Comparison of ENCODE assay signal across 8 cellular contexts in the genomic region with DNA sequence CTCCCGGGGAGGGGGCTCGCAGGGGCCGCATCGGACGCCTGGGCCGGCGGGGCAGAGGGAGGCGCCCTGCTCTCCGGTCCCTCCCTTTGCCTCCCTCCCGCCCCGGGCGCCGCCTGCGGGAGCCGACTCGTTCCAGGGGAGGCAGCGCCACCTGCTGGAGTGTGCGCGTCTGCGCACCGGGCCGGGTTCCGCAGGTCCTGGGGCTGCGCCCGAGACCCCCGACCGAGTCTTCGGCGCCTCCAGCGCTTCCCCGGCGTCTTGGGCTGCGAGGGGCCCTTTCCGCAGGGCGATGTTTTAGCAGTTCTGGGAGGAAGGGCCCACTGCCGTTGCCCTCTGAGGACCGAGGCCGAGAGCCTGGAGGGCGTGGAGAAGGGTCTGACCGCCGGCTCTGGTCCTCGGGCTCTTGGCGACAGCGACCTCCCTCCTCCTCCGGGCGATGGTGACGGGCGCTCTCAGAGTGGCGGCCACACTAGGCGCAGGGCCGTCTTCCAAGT.
DNase-seq lines count a peak whose midpoint lies in the region; ATAC-seq and TF ChIP-seq lines count a peak whose summit lies in the region.

No MANE protein-coding gene starts in this region.

- H3K27me3 Mint-ChIP-seq in activated B cell treated with CpG ODN at 0.5 μM for 24 hours, result peaks cover 28% of the 10 kb centered on the region

- no peaks in the 10 kb centered on the region for H3K36me3 Mint-ChIP-seq in activated B cell treated with CpG ODN at 0.5 μM for 24 hours (ENCODE audit: low read depth)

- TF ChIP-seq CTCF in activated B cell treated with CpG ODN at 0.5 μM for 24 hours (IDR thresholded peaks at IDR 0.05) (peak; percentile 68), cardiac fibroblast (IDR thresholded peaks at IDR 0.05; ENCODE audit: low read depth, low read length) (peak; percentile 72), spleen (IDR thresholded peaks at IDR 0.05 in 8 of 11, conservative IDR thresholded peaks at IDR 0.05 in 3 of 11) (peak; percentile 89 to 100 (median 98))

- H3K9me3 Mint-ChIP-seq in activated B cell treated with CpG ODN at 0.5 μM for 24 hours, result no peaks in the 10 kb centered on the region

- WGBS in spleen, 5 donors, result 1 to 5% (median 1%) methylated on average over 15 to 51 of the region's 51 CpGs

- peak overlapping the region; percentile 55 for H3K4me3 Mint-ChIP-seq in activated B cell treated with CpG ODN at 0.5 μM for 24 hours

- H3K36me3 ChIP-seq in spleen, result no peaks in the 10 kb centered on the region

- H3K4me3 ChIP-seq in cardiac fibroblast (replicated peaks in 1 of 2; ENCODE audit: low read depth in 2 of 2, low read length in 2 of 2) (peak overlapping the region; percentile 61 to 62), spleen (peak overlapping the region; percentile 29 to 74 (median 42))

- H3K27ac Mint-ChIP-seq in activated B cell treated with CpG ODN at 0.5 μM for 24 hours, result no peak overlapping the region

- intact Hi-C loops in activated B cell treated with CpG ODN at 0.5 μM for 24 hours (cut with micrococcal nuclease), result loop anchor here (1.0 to 2.0 kb wide), 6 partner anchors 35 to 379 kb away; a partner anchor contains a TSS
- intact Hi-C loops in spleen (cut with DNase I; ENCODE audit: low total_unique reads), result loop anchor here (2.0 to 10.0 kb wide), 2 partner anchors 160 to 372 kb away; no protein-coding TSS in a partner anchor

- TF ChIP-seq POLR2A in spleen (IDR thresholded peaks at IDR 0.05), result no peak

- DNase-seq in EL (peak; percentile 75), NCI-H2227 treated with DMSO at 0.1 percent for 48 hours (lab: John Stamatoyannopoulos, UW) (peak; percentile 79), activated B cell treated with CpG ODN at 0.5 μM for 24 hours (peak; percentile 89), cardiac fibroblast (ENCODE audit: low read depth in 2 of 2) (peak; percentile 70 to 81), iris pigment epithelial cell (ENCODE audit: low read depth) (peak; percentile 54), spleen (peak; percentile 97)

- peaks cover 14% of the 10 kb centered on the region for H3K4me1 Mint-ChIP-seq in activated B cell treated with CpG ODN at 0.5 μM for 24 hours

- ATAC-seq in HG02973 (IDR thresholded peaks at IDR 0.05; ENCODE audit: unreplicated experiment) (peak; percentile 57), activated B cell treated with CpG ODN at 0.5 μM for 24 hours (ENCODE audit: low read depth) (peak; percentile 99), GM19328 (IDR thresholded peaks at IDR 0.05; ENCODE audit: unreplicated experiment) (no peak)

- POLR2A ChIA-PET in activated B cell treated with CpG ODN at 0.5 μM for 24 hours (lab: Charles Lee), result no interaction called here

- CTCF ChIA-PET in activated B cell treated with CpG ODN at 0.5 μM for 24 hours (lab: Charles Lee), result interaction anchor here (1.4 to 1.8 kb wide), 2 partner anchors 151 to 159 kb away, joined by 8 to 12 read pairs; no protein-coding TSS in a partner anchor

- H3K4me1 ChIP-seq in spleen, result peaks cover 4 to 18% (median 14%) of the 10 kb centered on the region in 6 donors

- no peaks in the 10 kb centered on the region for H3K9me3 ChIP-seq in spleen

- peak overlapping the region in 6 of 8 donors; percentile 38 to 75 (median 61) for H3K27ac ChIP-seq in spleen

- peaks cover 0 to 28% (median 0%) of the 10 kb centered on the region in 7 donors for H3K27me3 ChIP-seq in spleen (replicated peaks in 1 of 7)
